ENCODE assay signal across 16 cellular contexts in genomic region chr2:216807861-216808272, GRCh38. TPM values are rescaled to one million over a fixed set of nuclear protein-coding genes. Genes with fewer than 3 reads are reported as not detected.
DNase-seq lines count a peak whose midpoint lies in the region.
"Had no signal": no experiment of that assay in that cellular context is flagged by ENCODE, and none has a peak within 500 bp of the region (broad histone marks: within the 10 kb centered on the region; RNA-seq: fewer than 3 reads in every experiment).

No MANE protein-coding gene starts in this region.

- peak; percentile 3 for DNase-seq in MV-4-11 (lab: John Stamatoyannopoulos, UW)
- peak; percentile 87 for DNase-seq in NCI-H2196 (lab: John Stamatoyannopoulos, UW; ENCODE audit: unreplicated experiment)
- DNase-seq in dermis blood vessel endothelial cell: peak; percentile 1
- peak; percentile 67 for DNase-seq in renal cortical epithelial cell (ENCODE audit: low read depth)
- DNase-seq in cerebellar nuclear complex (lab: John Stamatoyannopoulos, UW): no peak
- no peak for DNase-seq in iPS-NIHi7 (ENCODE audit: extremely low spot score)
- DNase-seq in C1 segment of cervical spinal cord (lab: John Stamatoyannopoulos, UW): no peak
- DNase-seq: activated CD4-positive, alpha-beta T cell treated with anti-CD3 and anti-CD28 coated beads, Interleukin-2, amount 10 ng/mL, durations not matched to agents 24 days and 14 days; COR-L47; mammary epithelial cell; NCI-H2081 treated with DMSO at 0.1 percent for 48 hours; T-helper 2 cell; tibial artery had no signal

RNA-seq across cellular contexts. Expression of gene TNP1, which starts 52.0 kb away (rescaled TPM):
- total RNA-seq in dermis blood vessel endothelial cell (not detected in 2 replicates), renal cortical epithelial cell (not detected in 2 replicates)
- total RNA-seq: activated CD4-positive, alpha-beta T cell treated with anti-CD3 and anti-CD28 coated beads, Interleukin-2, amount 10 ng/mL, durations not matched to agents 24 days and 14 days; ascending aorta; hepatocyte; K562; mammary epithelial cell had no signal

Comparison
In these comparisons a context has a peak if more than half of its experiments do, and no peak if none do; other contexts are left out.
1. DNase-seq: peak in MV-4-11 (single experiment), NCI-H2196 (single experiment), dermis blood vessel endothelial cell (single experiment) and renal cortical epithelial cell (single experiment); none in cerebellar nuclear complex (0 of 2), iPS-NIHi7 (single experiment) and C1 segment of cervical spinal cord (0 of 14).